In genomic region chr13:50230365-50230978, GRCh38 we compare ENCODE assay signal across 11 cellular contexts.
DNase-seq lines count a peak whose midpoint lies in the region; ATAC-seq and TF ChIP-seq lines count a peak whose summit lies in the region.
"Had no signal": no experiment of that assay in that cellular context is flagged by ENCODE, and none has a peak within 500 bp of the region (broad histone marks: within the 10 kb centered on the region; RNA-seq: fewer than 3 reads in every experiment).

No MANE protein-coding gene starts in this region.

- H3K4me1 ChIP-seq in lower lobe of right lung (peaks cover 18% of the 10 kb centered on the region), esophagus muscularis mucosa (peaks cover 0 to 14% (median 6%) of the 10 kb centered on the region in 4 donors)

- DNase-seq in CD14-positive monocyte (ENCODE audit: low spot score) (no peak), HT1080 (ENCODE audit: low read depth) (peak; percentile 21), lower lobe of right lung (no peak), esophagus muscularis mucosa (ENCODE audit: extremely low spot score) (no peak), dermis blood vessel endothelial cell (no peak), AG08396 (ENCODE audit: low spot score) (no peak)
- DNase-seq in activated naive CD8-positive, alpha-beta T cell treated with anti-CD3 and anti-CD28 coated beads, Interleukin-2, amount 10 ng/mL, durations not matched to agents 7 days and 5 days = no peak
- DNase-seq: islet precursor cell; NCI-H1105 treated with DMSO at 0.1 percent for 48 hours; stimulated activated CD4-positive, alpha-beta T cell treated with anti-CD3 and anti-CD28 coated beads, Interleukin-4, amount 100 ng/mL, for 1 hour had no signal

- H3K36me3 ChIP-seq in lower lobe of right lung (no peaks in the 10 kb centered on the region), esophagus muscularis mucosa (no peaks in the 10 kb centered on the region)

- peaks cover 6 to 12% of the 10 kb centered on the region in 2 donors for H3K36me3 Mint-ChIP-seq in CD14-positive monocyte
- peaks cover 6% of the 10 kb centered on the region for H3K36me3 Mint-ChIP-seq in activated naive CD8-positive, alpha-beta T cell treated with anti-CD3 and anti-CD28 coated beads, Interleukin-2, amount 10 ng/mL, durations not matched to agents 7 days and 5 days

- peak overlapping the region; percentile 38 for H3K27ac ChIP-seq in lower lobe of right lung
- H3K27ac ChIP-seq in esophagus muscularis mucosa (replicated peaks in 1 of 4) = no peak overlapping the region

- POLR2A ChIA-PET in activated naive CD8-positive, alpha-beta T cell treated with anti-CD3 and anti-CD28 coated beads, Interleukin-2, amount 10 ng/mL, durations not matched to agents 7 days and 5 days (lab: Charles Lee) = interaction anchor here (1.2 kb wide), 1 partner anchor 33 kb away, joined by 3 read pairs; no protein-coding TSS in a partner anchor

- H3K27ac Mint-ChIP-seq in CD14-positive monocyte = peak overlapping the region; percentile 84 to 97 (median 93)
- H3K27ac Mint-ChIP-seq in activated naive CD8-positive, alpha-beta T cell treated with anti-CD3 and anti-CD28 coated beads, Interleukin-2, amount 10 ng/mL, durations not matched to agents 7 days and 5 days = no peak overlapping the region

- no peaks in the 10 kb centered on the region for H3K27me3 Mint-ChIP-seq in CD14-positive monocyte (ENCODE audit: low read depth in 3 of 3)
- no peaks in the 10 kb centered on the region for H3K27me3 Mint-ChIP-seq in activated naive CD8-positive, alpha-beta T cell treated with anti-CD3 and anti-CD28 coated beads, Interleukin-2, amount 10 ng/mL, durations not matched to agents 7 days and 5 days

- TF ChIP-seq EP300 in esophagus muscularis mucosa (IDR thresholded peaks at IDR 0.05) = no peak

- H3K27me3 ChIP-seq in lower lobe of right lung (ENCODE audit: low read depth) = no peaks in the 10 kb centered on the region
- H3K27me3 ChIP-seq in esophagus muscularis mucosa = no peaks in the 10 kb centered on the region

- WGBS in esophagus muscularis mucosa = 91% methylated on average over 3 of the region's 3 CpGs

- intact Hi-C loops in CD14-positive monocyte (cut with micrococcal nuclease) (no loop called here), lower lobe of right lung (cut with DNase I) (no loop called here), esophagus muscularis mucosa (cut with DNase I) (no loop called here)

- H3K4me3 ChIP-seq in lower lobe of right lung (no peak overlapping the region), esophagus muscularis mucosa (no peak overlapping the region)

- no peak overlapping the region for H3K4me3 Mint-ChIP-seq in CD14-positive monocyte
- peak overlapping the region; percentile 0 for H3K4me3 Mint-ChIP-seq in activated naive CD8-positive, alpha-beta T cell treated with anti-CD3 and anti-CD28 coated beads, Interleukin-2, amount 10 ng/mL, durations not matched to agents 7 days and 5 days

- TF ChIP-seq CTCF in CD14-positive monocyte (IDR thresholded peaks at IDR 0.05) (no peak), lower lobe of right lung (IDR thresholded peaks at IDR 0.05) (no peak), esophagus muscularis mucosa (IDR thresholded peaks at IDR 0.05) (no peak)

- peak; percentile 39 for ATAC-seq in activated naive CD8-positive, alpha-beta T cell treated with anti-CD3 and anti-CD28 coated beads, Interleukin-2, amount 10 ng/mL, durations not matched to agents 7 days and 5 days (ENCODE audit: low read depth)
- ATAC-seq in lower lobe of right lung = peak; percentile 80 to 90
- ATAC-seq in HG02623 (IDR thresholded peaks at IDR 0.05; ENCODE audit: unreplicated experiment) = no peak

- H3K9me3 ChIP-seq in lower lobe of right lung (no peaks in the 10 kb centered on the region), esophagus muscularis mucosa (no peaks in the 10 kb centered on the region)

- H3K9me3 Mint-ChIP-seq in CD14-positive monocyte = peaks cover 9 to 20% (median 14%) of the 10 kb centered on the region in 7 donors
- H3K9me3 Mint-ChIP-seq in activated naive CD8-positive, alpha-beta T cell treated with anti-CD3 and anti-CD28 coated beads, Interleukin-2, amount 10 ng/mL, durations not matched to agents 7 days and 5 days = peaks cover 3% of the 10 kb centered on the region

- peaks cover 49% of the 10 kb centered on the region for H3K4me1 Mint-ChIP-seq in CD14-positive monocyte
- peaks cover 11% of the 10 kb centered on the region for H3K4me1 Mint-ChIP-seq in activated naive CD8-positive, alpha-beta T cell treated with anti-CD3 and anti-CD28 coated beads, Interleukin-2, amount 10 ng/mL, durations not matched to agents 7 days and 5 days

- no peak for TF ChIP-seq POLR2A in esophagus muscularis mucosa (IDR thresholded peaks at IDR 0.05; ENCODE audit: low read depth)
